In the genomic region with DNA sequence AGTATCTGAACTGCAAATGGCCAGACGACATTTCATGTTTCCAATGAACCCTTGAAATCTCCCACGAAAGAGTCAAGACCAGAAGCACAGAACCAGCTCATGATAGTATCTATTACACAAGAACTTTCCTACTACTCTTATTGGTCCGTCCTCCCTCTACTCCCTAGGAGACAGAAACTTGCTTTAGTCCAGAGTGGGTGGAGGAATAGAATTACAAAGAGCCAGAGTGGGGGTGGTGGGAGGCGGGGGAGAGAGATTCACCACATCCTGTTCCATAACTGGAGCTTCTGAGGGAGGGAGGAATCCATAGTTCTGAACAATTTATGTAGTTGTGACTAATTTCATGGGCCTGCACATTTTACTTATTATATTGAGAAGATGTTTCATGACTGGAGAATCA, we compare ENCODE assay signal across 12 cellular contexts. TPM values are rescaled to one million over a fixed set of nuclear protein-coding genes. Genes with fewer than 3 reads are reported as not detected.
A peak's percentile ranks its signal among the peaks of the same experiment; 100 is the strongest.
DNase-seq lines count a peak whose midpoint lies in the region; ATAC-seq and TF ChIP-seq lines count a peak whose summit lies in the region.
"Had no signal": no experiment of that assay in that cellular context is flagged by ENCODE, and none has a peak within 500 bp of the region (broad histone marks: within the 10 kb centered on the region; RNA-seq: fewer than 3 reads in every experiment).

No MANE protein-coding gene starts in this region.

- H3K9ac ChIP-seq in IMR-90 (ENCODE audit: low read depth, low read length), result no peak overlapping the region

- no TSS peak for BruUV-seq in IMR-90 (replicated peaks; lab: Mats Ljungman, UMichigan)

- H3K56ac ChIP-seq in IMR-90 (ENCODE audit: extremely low read depth, insufficient read depth, low read length), result no peak overlapping the region

- no peak overlapping the region for H3K4ac ChIP-seq in IMR-90 (ENCODE audit: low read depth, low read length)

- no peak for TF ChIP-seq CTCF in IMR-90 (conservative IDR thresholded peaks at IDR 0.05; ENCODE audit: low read depth, low read length)
- TF ChIP-seq CTCF in omental fat pad (IDR thresholded peaks at IDR 0.05), result no peak

- POLR2A ChIA-PET in IMR-90 (lab: Charles Lee; ENCODE audit: unreplicated experiment), result no interaction called here

- H2BK20ac ChIP-seq in IMR-90 (ENCODE audit: low read depth, low read length), result no peak overlapping the region

- no peak overlapping the region for H4K5ac ChIP-seq in IMR-90 (ENCODE audit: low read depth, low read length)

- H2AFZ ChIP-seq in IMR-90 (replicated peaks; ENCODE audit: low read length, poor library complexity), result no peak overlapping the region

- no peak overlapping the region for H2BK15ac ChIP-seq in IMR-90 (ENCODE audit: low read depth, low read length)

- no peak overlapping the region for H2AK9ac ChIP-seq in IMR-90 (replicated peaks; ENCODE audit: low read depth, low read length, poor library complexity)

- no peaks in the 10 kb centered on the region for H3K36me3 ChIP-seq in IMR-90 (ENCODE audit: control insufficient read depth, insufficient read depth, low read length)
- H3K36me3 ChIP-seq: thoracic aorta had no signal

- no peak overlapping the region for H2BK5ac ChIP-seq in IMR-90 (ENCODE audit: low read depth, low read length, poor library complexity, severe bottlenecking)

- peaks cover 12% of the 10 kb centered on the region for H3K9me3 Mint-ChIP-seq in activated naive CD8-positive, alpha-beta T cell treated with anti-CD3 and anti-CD28 coated beads for 36 hours

- no peaks in the 10 kb centered on the region for H3K4me1 ChIP-seq in IMR-90 (ENCODE audit: control insufficient read depth, insufficient read depth, low read length)

- no peak overlapping the region for H3K18ac ChIP-seq in IMR-90 (ENCODE audit: low read depth, low read length)

- TF ChIP-seq POLR2A in IMR-90 (IDR thresholded peaks at IDR 0.05; ENCODE audit: low read depth, low read length), result no peak

- no peak for TF ChIP-seq RAD21 in IMR-90 (IDR thresholded peaks at IDR 0.05; ENCODE audit: low read length)

- CTCF ChIA-PET in IMR-90 (lab: Yijun Ruan, JAX), result no interaction called here

- no peak overlapping the region for H3K23ac ChIP-seq in IMR-90 (ENCODE audit: low read depth, low read length)

- no peak overlapping the region for H3K27ac ChIP-seq in IMR-90 (ENCODE audit: insufficient read depth, low read length)
- H3K27ac ChIP-seq: thoracic aorta had no signal

- peaks cover 20% of the 10 kb centered on the region for H3K4me1 Mint-ChIP-seq in activated naive CD8-positive, alpha-beta T cell treated with anti-CD3 and anti-CD28 coated beads for 36 hours
- H3K4me1 Mint-ChIP-seq: naive B cell had no signal

- H2BK120ac ChIP-seq in IMR-90 (ENCODE audit: low read depth, low read length), result no peak overlapping the region

- H3K14ac ChIP-seq in IMR-90 (replicated peaks; ENCODE audit: low read depth, low read length), result no peak overlapping the region

- no peak overlapping the region for H3K4me3 Mint-ChIP-seq in activated naive CD8-positive, alpha-beta T cell treated with anti-CD3 and anti-CD28 coated beads for 36 hours
- H3K4me3 Mint-ChIP-seq: effector memory CD8-positive, alpha-beta T cell; naive B cell had no signal

- intact Hi-C loops in IMR-90 (cut with micrococcal nuclease), result no loop called here

- WGBS in IMR-90 (ENCODE audit: extremely low coverage in 2 of 2, insufficient read length in 1 of 2), 2 experiments, result no CpG with 5 or more reads among the region's 4 CpGs

- H3K4me3 ChIP-seq in IMR-90 (ENCODE audit: insufficient read depth, low read depth, low read length), result no peak overlapping the region
- H3K4me3 ChIP-seq: thoracic aorta had no signal

- peaks cover 2% of the 10 kb centered on the region for H3K36me3 Mint-ChIP-seq in activated naive CD8-positive, alpha-beta T cell treated with anti-CD3 and anti-CD28 coated beads for 36 hours

- H3K27me3 ChIP-seq in IMR-90 (ENCODE audit: control insufficient read depth, insufficient read depth, low read length), result no peaks in the 10 kb centered on the region

- dilution Hi-C loops in IMR-90 (cut with HindIII; ENCODE audit: low sequenced_read_pairs, unreplicated experiment), result no loop called here

- H4K91ac ChIP-seq in IMR-90 (ENCODE audit: insufficient read depth, low read depth, low read length), result no peak overlapping the region

- H3K27ac Mint-ChIP-seq in activated naive CD8-positive, alpha-beta T cell treated with anti-CD3 and anti-CD28 coated beads for 36 hours, result peak overlapping the region; percentile 51
- H3K27ac Mint-ChIP-seq: effector memory CD8-positive, alpha-beta T cell; naive B cell had no signal

- H3K4me2 ChIP-seq in IMR-90 (ENCODE audit: low read depth, low read length), result no peak overlapping the region

- no peaks in the 10 kb centered on the region for H3K79me1 ChIP-seq in IMR-90 (ENCODE audit: low read depth in 1 of 2, low read length in 2 of 2)

- H4K8ac ChIP-seq in IMR-90 (ENCODE audit: low read depth in 2 of 2, low read length in 2 of 2), result no peak overlapping the region

- peak; percentile 21; the same call in 1 of the 2 replicates for ATAC-seq in IMR-90 (ENCODE audit: low read depth)
- ATAC-seq in omental fat pad (ENCODE audit: low FRiP score), result peak; percentile 66
- no peak for ATAC-seq in HG03432 (IDR thresholded peaks at IDR 0.05; ENCODE audit: unreplicated experiment)
- no peak for ATAC-seq in GM21360 (IDR thresholded peaks at IDR 0.05; ENCODE audit: unreplicated experiment)
- ATAC-seq: effector memory CD8-positive, alpha-beta T cell had no signal

- DNase-seq in Ammon's horn (ENCODE audit: low spot score), result peak; percentile 4
- peak; percentile 75 for DNase-seq in IMR-90
- DNase-seq in activated naive CD8-positive, alpha-beta T cell treated with anti-CD3 and anti-CD28 coated beads for 36 hours, result peak; percentile 32
- DNase-seq in omental fat pad (ENCODE audit: low spot score), result no peak
- DNase-seq in ureter (ENCODE audit: low spot score), result no peak
- DNase-seq in HuH-7 (ENCODE audit: low spot score), result no peak
- DNase-seq: effector memory CD8-positive, alpha-beta T cell; naive B cell; NCI-H1930 had no signal

- no peaks in the 10 kb centered on the region for H3K9me1 ChIP-seq in IMR-90 (ENCODE audit: insufficient read depth, low read length)

- in situ Hi-C loops in IMR-90 (cut with MboI; ENCODE audit: low sequenced_read_pairs), result no loop called here

- H3K9me3 ChIP-seq in IMR-90 (ENCODE audit: control insufficient read depth, insufficient read depth, low read length), result no peaks in the 10 kb centered on the region
- H3K9me3 ChIP-seq: thoracic aorta had no signal

- H2AK5ac ChIP-seq in IMR-90 (ENCODE audit: low read depth, low read length), result no peak overlapping the region

- no peaks in the 10 kb centered on the region for H4K20me1 ChIP-seq in IMR-90 (ENCODE audit: insufficient read depth, low read length)

- peaks cover 28% of the 10 kb centered on the region for H3K27me3 Mint-ChIP-seq in activated naive CD8-positive, alpha-beta T cell treated with anti-CD3 and anti-CD28 coated beads for 36 hours

TF ChIP-seq in IMR-90, 13 proteins besides CTCF, POLR2A, EP300 and RAD21 (continues in another document):
- TF ChIP-seq ELK1 (IDR thresholded peaks at IDR 0.05; ENCODE audit: borderline replicate concordance, low read depth, low read length), result no peak
- TF ChIP-seq SMC3 (IDR thresholded peaks at IDR 0.05; ENCODE audit: low read depth, low read length), result no peak
- TF ChIP-seq NFE2L2 (IDR thresholded peaks at IDR 0.05; ENCODE audit: low read depth, low read length), result no peak
- no peak for TF ChIP-seq CHD1 (IDR thresholded peaks at IDR 0.05; ENCODE audit: low read depth, low read length)
- no peak for TF ChIP-seq BHLHE40 (IDR thresholded peaks at IDR 0.05; ENCODE audit: low read depth, low read length)
- no peak for TF ChIP-seq MXI1 (IDR thresholded peaks at IDR 0.05; ENCODE audit: borderline replicate concordance, low read depth, low read length)
- TF ChIP-seq MAZ (IDR thresholded peaks at IDR 0.05; ENCODE audit: borderline replicate concordance, low read depth, low read length), result no peak
- TF ChIP-seq RFX5 (IDR thresholded peaks at IDR 0.05; ENCODE audit: low read depth, low read length), result no peak
- TF ChIP-seq CEBPB (IDR thresholded peaks at IDR 0.05; ENCODE audit: low read depth, low read length), result no peak

RNA-seq across cellular contexts. Expression of gene WFDC10A, which starts 18.5 kb away (rescaled TPM):
- not detected in 2 replicates for total RNA-seq in IMR-90 (2012; rRNA removed)
- polyA plus RNA-seq in IMR-90 (2012; rRNA removed), result not detected in 2 replicates
- polyA plus RNA-seq in IMR-90 (2012; cell fraction: cytosol; rRNA removed), result not detected in 2 replicates
- polyA plus RNA-seq in IMR-90 (2012; cell fraction: nucleus; rRNA removed; ENCODE audit: low replicate concordance), result not detected in 2 replicates
- not detected for total RNA-seq in activated naive CD8-positive, alpha-beta T cell treated with anti-CD3 and anti-CD28 coated beads for 36 hours
- total RNA-seq in omental fat pad, result not detected
- total RNA-seq in ureter, result not detected
- total RNA-seq: thoracic aorta had no signal

RNA-seq across cellular contexts. Expression of gene WFDC9, which starts 20.0 kb away (rescaled TPM):
- total RNA-seq in IMR-90 (2012; rRNA removed) (not detected in 2 replicates), omental fat pad (not detected), ureter (not detected)
- polyA plus RNA-seq in IMR-90 (2012; rRNA removed), result not detected in 2 replicates
- not detected in 2 replicates for polyA plus RNA-seq in IMR-90 (2012; cell fraction: cytosol; rRNA removed)
- not detected in 2 replicates for polyA plus RNA-seq in IMR-90 (2012; cell fraction: nucleus; rRNA removed; ENCODE audit: low replicate concordance)
- total RNA-seq in activated naive CD8-positive, alpha-beta T cell treated with anti-CD3 and anti-CD28 coated beads for 36 hours, result not detected
- total RNA-seq: thoracic aorta had no signal

RNA-seq across cellular contexts. Expression of gene WFDC8, which starts 32.0 kb away (rescaled TPM):
- total RNA-seq in IMR-90 (2012; rRNA removed) (not detected in 2 replicates), omental fat pad (not detected), ureter (not detected)
- polyA plus RNA-seq in IMR-90 (2012; rRNA removed), result not detected in 2 replicates
- polyA plus RNA-seq in IMR-90 (2012; cell fraction: cytosol; rRNA removed), result not detected in 2 replicates
- polyA plus RNA-seq in IMR-90 (2012; cell fraction: nucleus; rRNA removed; ENCODE audit: low replicate concordance), result not detected in 2 replicates
- total RNA-seq in activated naive CD8-positive, alpha-beta T cell treated with anti-CD3 and anti-CD28 coated beads for 36 hours, result not detected
- total RNA-seq: thoracic aorta had no signal

RNA-seq across cellular contexts. Expression of gene WFDC11, which starts 59.0 kb away (rescaled TPM):
- total RNA-seq in IMR-90 (2012; rRNA removed) (not detected in 2 replicates), omental fat pad (not detected), ureter (not detected)
- polyA plus RNA-seq in IMR-90 (2012; rRNA removed), result not detected in 2 replicates
- not detected in 2 replicates for polyA plus RNA-seq in IMR-90 (2012; cell fraction: cytosol; rRNA removed)
- not detected in 2 replicates for polyA plus RNA-seq in IMR-90 (2012; cell fraction: nucleus; rRNA removed; ENCODE audit: low replicate concordance)
- total RNA-seq in activated naive CD8-positive, alpha-beta T cell treated with anti-CD3 and anti-CD28 coated beads for 36 hours, result not detected
- total RNA-seq: thoracic aorta had no signal

Comparison
In these comparisons a context has a peak if more than half of its experiments do, and no peak if none do; other contexts are left out.
1. DNase-seq: peak in Ammon's horn (single experiment), IMR-90 (single experiment) and activated naive CD8-positive, alpha-beta T cell treated with anti-CD3 and anti-CD28 coated beads for 36 hours (single experiment); none in omental fat pad (single experiment), ureter (single experiment) and HuH-7 (single experiment).
2. ATAC-seq: peak in IMR-90 (single experiment) and omental fat pad (single experiment); none in HG03432 (single experiment) and GM21360 (single experiment).